In the genomic region with DNA sequence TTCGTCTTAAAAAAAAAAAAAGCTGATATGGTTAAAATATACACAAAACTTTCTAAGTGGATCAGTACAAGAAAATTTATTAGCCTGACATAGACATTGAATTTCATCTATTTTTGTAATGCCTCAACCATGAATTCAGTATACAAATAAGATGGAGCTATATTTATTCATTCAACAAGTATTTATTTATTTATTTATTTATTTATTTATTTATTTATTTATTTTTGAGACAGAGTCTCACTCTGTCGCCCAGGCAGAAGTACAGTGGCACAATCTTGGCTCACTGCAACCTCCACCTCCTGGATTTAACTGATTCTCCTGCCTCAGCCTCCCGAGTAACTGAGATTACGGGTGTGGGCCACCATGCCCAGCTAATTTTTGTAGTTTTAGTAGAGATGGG, we compare ENCODE assay signal across 29 cellular contexts.
"Had no signal": no experiment of that assay in that cellular context is flagged by ENCODE, and none has a peak within 500 bp of the region (broad histone marks: within the 10 kb centered on the region; RNA-seq: fewer than 3 reads in every experiment).

No MANE protein-coding gene starts in this region.

- H3K4me1 ChIP-seq: colonic mucosa, esophagus squamous epithelium, foreskin keratinocyte, gastrocnemius medialis, heart left ventricle, heart right ventricle had no signal

- H3K27ac ChIP-seq: colonic mucosa, coronary artery, dorsolateral prefrontal cortex, epithelial cell of prostate, esophagus muscularis mucosa, esophagus squamous epithelium, foreskin keratinocyte, gastrocnemius medialis, gastroesophageal sphincter, heart left ventricle, heart right ventricle, hepatocyte had no signal

- H3K27ac Mint-ChIP-seq: dendritic cell treated with granulocyte-macrophage colony-stimulating factor and Interleukin-4, amounts not matched to agents 40 ng/mL and 50 ng/mL, for 4 days; effector memory CD8-positive, alpha-beta T cell; endodermal cell had no signal

- H3K4me3 ChIP-seq: colonic mucosa, coronary artery, dorsolateral prefrontal cortex, esophagus muscularis mucosa, esophagus squamous epithelium, gastrocnemius medialis, gastroesophageal sphincter, heart left ventricle, heart right ventricle, hepatocyte had no signal

- H3K79me2 ChIP-seq: hepatocyte had no signal

- ATAC-seq: effector memory CD8-positive, alpha-beta T cell; esophagus mucosa; foreskin keratinocyte; gastrocnemius medialis; gastroesophageal sphincter; heart left ventricle; heart right ventricle had no signal

- H3K36me3 ChIP-seq: colonic mucosa, esophagus muscularis mucosa, esophagus squamous epithelium, gastrocnemius medialis, gastroesophageal sphincter, heart left ventricle, heart right ventricle had no signal

- H3K9me3 ChIP-seq: colonic mucosa, esophagus muscularis mucosa, esophagus squamous epithelium, gastrocnemius medialis, gastroesophageal sphincter, heart left ventricle, heart right ventricle had no signal

- H3K4me3 Mint-ChIP-seq: dendritic cell treated with granulocyte-macrophage colony-stimulating factor and Interleukin-4, amounts not matched to agents 40 ng/mL and 50 ng/mL, for 4 days; effector memory CD8-positive, alpha-beta T cell; endodermal cell had no signal

- H3K4me2 ChIP-seq: hepatocyte had no signal

- H3K27me3 ChIP-seq: colonic mucosa, esophagus muscularis mucosa, gastrocnemius medialis, gastroesophageal sphincter had no signal

- H2AFZ ChIP-seq: hepatocyte had no signal

- DNase-seq: colonic mucosa; cortex of kidney; dermis blood vessel endothelial cell; dorsolateral prefrontal cortex; effector CD4-positive, alpha-beta T cell; effector CD8-positive, alpha-beta T cell; effector memory CD4-positive, alpha-beta T cell; effector memory CD8-positive, alpha-beta T cell; endodermal cell; erythroblast; esophagus squamous epithelium; foreskin fibroblast; foreskin keratinocyte; foreskin melanocyte; gastrocnemius medialis; glutamatergic neuron; head of caudate nucleus; heart left ventricle; heart right ventricle had no signal

- FAIRE-seq: endometrium, endothelial cell of umbilical vein, frontal cortex had no signal
